ENCODE assay signal across 1 cellular context in the genomic region with DNA sequence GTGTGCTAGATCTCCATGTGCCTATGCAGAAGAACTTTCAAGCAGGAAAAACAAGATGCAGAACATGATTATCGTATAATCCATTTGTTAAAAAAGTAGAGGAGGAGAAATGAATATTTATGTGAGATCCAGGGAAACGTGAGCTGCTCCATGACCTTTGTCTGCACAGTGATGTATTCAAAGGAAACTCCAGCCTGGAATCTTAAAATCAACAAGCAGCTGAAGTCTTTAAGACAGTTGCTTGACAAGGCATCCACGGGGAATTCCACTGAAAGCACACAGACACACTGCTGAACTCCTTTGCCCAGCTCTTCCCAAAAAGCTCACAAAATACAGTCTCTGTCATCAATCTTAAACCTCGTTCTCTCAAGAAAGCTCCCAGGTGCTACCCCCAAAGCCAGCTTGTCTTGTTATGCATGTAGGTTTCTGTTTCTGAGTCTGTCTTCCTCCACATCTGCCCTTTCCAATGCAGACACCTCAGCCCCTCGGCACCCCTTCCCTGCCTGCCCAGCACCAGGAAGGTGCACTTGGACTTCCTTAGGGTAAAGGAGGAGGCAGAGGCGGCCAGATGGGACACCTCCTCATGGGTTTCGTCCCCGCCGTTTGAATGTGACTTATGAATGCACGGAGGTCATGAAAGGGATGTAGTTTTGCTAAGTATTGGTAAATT.
TF ChIP-seq lines count a peak whose summit lies in the region.

No MANE protein-coding gene starts in this region.

TF ChIP-seq in GM12878, 131 proteins besides CTCF, POLR2A, EP300 and RAD21 (continued from another document):
- TF ChIP-seq, protein P1, sequence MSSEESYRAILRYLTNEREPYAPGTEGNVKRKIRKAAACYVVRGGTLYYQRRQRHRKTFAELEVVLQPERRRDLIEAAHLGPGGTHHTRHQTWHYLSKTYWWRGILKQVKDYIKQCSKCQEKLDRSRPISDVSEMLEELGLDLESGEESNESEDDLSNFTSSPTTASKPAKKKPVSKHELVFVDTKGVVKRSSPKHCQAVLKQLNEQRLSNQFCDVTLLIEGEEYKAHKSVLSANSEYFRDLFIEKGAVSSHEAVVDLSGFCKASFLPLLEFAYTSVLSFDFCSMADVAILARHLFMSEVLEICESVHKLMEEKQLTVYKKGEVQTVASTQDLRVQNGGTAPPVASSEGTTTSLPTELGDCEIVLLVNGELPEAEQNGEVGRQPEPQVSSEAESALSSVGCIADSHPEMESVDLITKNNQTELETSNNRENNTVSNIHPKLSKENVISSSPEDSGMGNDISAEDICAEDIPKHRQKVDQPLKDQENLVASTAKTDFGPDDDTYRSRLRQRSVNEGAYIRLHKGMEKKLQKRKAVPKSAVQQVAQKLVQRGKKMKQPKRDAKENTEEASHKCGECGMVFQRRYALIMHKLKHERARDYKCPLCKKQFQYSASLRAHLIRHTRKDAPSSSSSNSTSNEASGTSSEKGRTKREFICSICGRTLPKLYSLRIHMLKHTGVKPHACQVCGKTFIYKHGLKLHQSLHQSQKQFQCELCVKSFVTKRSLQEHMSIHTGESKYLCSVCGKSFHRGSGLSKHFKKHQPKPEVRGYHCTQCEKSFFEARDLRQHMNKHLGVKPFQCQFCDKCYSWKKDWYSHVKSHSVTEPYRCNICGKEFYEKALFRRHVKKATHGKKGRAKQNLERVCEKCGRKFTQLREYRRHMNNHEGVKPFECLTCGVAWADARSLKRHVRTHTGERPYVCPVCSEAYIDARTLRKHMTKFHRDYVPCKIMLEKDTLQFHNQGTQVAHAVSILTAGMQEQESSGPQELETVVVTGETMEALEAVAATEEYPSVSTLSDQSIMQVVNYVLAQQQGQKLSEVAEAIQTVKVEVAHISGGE (CRISPR knock-in tag; IDR thresholded peaks at IDR 0.05), result no peak
- no peak for TF ChIP-seq JUND (IDR thresholded peaks at IDR 0.05; ENCODE audit: low read depth, low read length)
- no peak for TF ChIP-seq FOXK2 (IDR thresholded peaks at IDR 0.05)
- 0 out of 2 replicates have a peak, but pooled peaks have one; percentile 23 for TF ChIP-seq PAX5 (IDR thresholded peaks at IDR 0.05; ENCODE audit: borderline replicate concordance, low read depth, low read length)
- no peak for TF ChIP-seq FOS (IDR thresholded peaks at IDR 0.05; ENCODE audit: borderline replicate concordance, extremely low read depth, insufficient read length)
- TF ChIP-seq HDGF (IDR thresholded peaks at IDR 0.05), result 0 out of 2 replicates have a peak, but pooled peaks have one; percentile 18
- TF ChIP-seq ZNF622 (IDR thresholded peaks at IDR 0.05), result no peak
- TF ChIP-seq, protein P2, sequence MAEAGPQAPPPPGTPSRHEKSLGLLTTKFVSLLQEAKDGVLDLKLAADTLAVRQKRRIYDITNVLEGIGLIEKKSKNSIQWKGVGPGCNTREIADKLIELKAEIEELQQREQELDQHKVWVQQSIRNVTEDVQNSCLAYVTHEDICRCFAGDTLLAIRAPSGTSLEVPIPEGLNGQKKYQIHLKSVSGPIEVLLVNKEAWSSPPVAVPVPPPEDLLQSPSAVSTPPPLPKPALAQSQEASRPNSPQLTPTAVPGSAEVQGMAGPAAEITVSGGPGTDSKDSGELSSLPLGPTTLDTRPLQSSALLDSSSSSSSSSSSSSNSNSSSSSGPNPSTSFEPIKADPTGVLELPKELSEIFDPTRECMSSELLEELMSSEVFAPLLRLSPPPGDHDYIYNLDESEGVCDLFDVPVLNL (IDR thresholded peaks at IDR 0.05; ENCODE audit: low read depth, low read length), result no peak
- TF ChIP-seq, protein P3, sequence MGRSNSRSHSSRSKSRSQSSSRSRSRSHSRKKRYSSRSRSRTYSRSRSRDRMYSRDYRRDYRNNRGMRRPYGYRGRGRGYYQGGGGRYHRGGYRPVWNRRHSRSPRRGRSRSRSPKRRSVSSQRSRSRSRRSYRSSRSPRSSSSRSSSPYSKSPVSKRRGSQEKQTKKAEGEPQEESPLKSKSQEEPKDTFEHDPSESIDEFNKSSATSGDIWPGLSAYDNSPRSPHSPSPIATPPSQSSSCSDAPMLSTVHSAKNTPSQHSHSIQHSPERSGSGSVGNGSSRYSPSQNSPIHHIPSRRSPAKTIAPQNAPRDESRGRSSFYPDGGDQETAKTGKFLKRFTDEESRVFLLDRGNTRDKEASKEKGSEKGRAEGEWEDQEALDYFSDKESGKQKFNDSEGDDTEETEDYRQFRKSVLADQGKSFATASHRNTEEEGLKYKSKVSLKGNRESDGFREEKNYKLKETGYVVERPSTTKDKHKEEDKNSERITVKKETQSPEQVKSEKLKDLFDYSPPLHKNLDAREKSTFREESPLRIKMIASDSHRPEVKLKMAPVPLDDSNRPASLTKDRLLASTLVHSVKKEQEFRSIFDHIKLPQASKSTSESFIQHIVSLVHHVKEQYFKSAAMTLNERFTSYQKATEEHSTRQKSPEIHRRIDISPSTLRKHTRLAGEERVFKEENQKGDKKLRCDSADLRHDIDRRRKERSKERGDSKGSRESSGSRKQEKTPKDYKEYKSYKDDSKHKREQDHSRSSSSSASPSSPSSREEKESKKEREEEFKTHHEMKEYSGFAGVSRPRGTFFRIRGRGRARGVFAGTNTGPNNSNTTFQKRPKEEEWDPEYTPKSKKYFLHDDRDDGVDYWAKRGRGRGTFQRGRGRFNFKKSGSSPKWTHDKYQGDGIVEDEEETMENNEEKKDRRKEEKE (IDR thresholded peaks at IDR 0.05), result no peak
- TF ChIP-seq, protein P4, sequence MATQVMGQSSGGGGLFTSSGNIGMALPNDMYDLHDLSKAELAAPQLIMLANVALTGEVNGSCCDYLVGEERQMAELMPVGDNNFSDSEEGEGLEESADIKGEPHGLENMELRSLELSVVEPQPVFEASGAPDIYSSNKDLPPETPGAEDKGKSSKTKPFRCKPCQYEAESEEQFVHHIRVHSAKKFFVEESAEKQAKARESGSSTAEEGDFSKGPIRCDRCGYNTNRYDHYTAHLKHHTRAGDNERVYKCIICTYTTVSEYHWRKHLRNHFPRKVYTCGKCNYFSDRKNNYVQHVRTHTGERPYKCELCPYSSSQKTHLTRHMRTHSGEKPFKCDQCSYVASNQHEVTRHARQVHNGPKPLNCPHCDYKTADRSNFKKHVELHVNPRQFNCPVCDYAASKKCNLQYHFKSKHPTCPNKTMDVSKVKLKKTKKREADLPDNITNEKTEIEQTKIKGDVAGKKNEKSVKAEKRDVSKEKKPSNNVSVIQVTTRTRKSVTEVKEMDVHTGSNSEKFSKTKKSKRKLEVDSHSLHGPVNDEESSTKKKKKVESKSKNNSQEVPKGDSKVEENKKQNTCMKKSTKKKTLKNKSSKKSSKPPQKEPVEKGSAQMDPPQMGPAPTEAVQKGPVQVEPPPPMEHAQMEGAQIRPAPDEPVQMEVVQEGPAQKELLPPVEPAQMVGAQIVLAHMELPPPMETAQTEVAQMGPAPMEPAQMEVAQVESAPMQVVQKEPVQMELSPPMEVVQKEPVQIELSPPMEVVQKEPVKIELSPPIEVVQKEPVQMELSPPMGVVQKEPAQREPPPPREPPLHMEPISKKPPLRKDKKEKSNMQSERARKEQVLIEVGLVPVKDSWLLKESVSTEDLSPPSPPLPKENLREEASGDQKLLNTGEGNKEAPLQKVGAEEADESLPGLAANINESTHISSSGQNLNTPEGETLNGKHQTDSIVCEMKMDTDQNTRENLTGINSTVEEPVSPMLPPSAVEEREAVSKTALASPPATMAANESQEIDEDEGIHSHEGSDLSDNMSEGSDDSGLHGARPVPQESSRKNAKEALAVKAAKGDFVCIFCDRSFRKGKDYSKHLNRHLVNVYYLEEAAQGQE (IDR thresholded peaks at IDR 0.05; ENCODE audit: low read depth, low read length), result no peak
- peak; percentile 55; the same call in 1 of the 2 replicates for TF ChIP-seq IKZF1 (conservative IDR thresholded peaks at IDR 0.05)
- TF ChIP-seq, protein P5, sequence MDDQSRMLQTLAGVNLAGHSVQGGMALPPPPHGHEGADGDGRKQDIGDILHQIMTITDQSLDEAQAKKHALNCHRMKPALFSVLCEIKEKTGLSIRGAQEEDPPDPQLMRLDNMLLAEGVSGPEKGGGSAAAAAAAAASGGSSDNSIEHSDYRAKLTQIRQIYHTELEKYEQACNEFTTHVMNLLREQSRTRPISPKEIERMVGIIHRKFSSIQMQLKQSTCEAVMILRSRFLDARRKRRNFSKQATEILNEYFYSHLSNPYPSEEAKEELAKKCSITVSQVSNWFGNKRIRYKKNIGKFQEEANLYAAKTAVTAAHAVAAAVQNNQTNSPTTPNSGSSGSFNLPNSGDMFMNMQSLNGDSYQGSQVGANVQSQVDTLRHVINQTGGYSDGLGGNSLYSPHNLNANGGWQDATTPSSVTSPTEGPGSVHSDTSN (IDR thresholded peaks at IDR 0.05; ENCODE audit: insufficient replicate concordance, low read depth, low read length), result no peak
- peak; percentile 33; the same call in 1 of the 2 replicates for TF ChIP-seq YY1 (IDR thresholded peaks at IDR 0.05; ENCODE audit: low read depth, low read length)
- TF ChIP-seq TAF1 (IDR thresholded peaks at IDR 0.05; ENCODE audit: borderline replicate concordance, low read depth, low read length), result no peak
- TF ChIP-seq SREBF2 (IDR thresholded peaks at IDR 0.05; ENCODE audit: low read length), result no peak
- TF ChIP-seq, protein P6, sequence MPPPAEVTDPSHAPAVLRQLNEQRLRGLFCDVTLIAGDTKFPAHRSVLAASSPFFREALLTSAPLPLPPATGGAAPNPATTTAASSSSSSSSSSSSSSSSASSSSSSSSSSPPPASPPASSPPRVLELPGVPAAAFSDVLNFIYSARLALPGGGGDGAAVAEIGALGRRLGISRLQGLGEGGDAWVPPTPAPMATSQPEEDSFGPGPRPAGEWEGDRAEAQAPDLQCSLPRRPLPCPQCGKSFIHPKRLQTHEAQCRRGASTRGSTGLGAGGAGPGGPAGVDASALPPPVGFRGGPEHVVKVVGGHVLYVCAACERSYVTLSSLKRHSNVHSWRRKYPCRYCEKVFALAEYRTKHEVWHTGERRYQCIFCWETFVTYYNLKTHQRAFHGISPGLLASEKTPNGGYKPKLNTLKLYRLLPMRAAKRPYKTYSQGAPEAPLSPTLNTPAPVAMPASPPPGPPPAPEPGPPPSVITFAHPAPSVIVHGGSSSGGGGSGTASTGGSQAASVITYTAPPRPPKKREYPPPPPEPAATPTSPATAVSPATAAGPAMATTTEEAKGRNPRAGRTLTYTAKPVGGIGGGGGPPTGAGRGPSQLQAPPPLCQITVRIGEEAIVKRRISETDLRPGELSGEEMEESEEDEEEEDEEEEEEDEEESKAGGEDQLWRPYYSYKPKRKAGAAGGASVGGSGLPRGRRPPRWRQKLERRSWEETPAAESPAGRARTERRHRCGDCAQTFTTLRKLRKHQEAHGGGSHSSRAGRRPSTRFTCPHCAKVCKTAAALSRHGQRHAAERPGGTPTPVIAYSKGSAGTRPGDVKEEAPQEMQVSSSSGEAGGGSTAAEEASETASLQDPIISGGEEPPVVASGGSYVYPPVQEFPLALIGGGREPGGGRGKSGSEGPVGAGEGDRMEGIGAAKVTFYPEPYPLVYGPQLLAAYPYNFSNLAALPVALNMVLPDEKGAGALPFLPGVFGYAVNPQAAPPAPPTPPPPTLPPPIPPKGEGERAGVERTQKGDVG (CRISPR knock-in tag; IDR thresholded peaks at IDR 0.05), result no peak
- TF ChIP-seq TCF3 (IDR thresholded peaks at IDR 0.05; ENCODE audit: borderline replicate concordance, insufficient read depth, low read depth, low read length), result 0 out of 2 replicates have a peak, but pooled peaks have one; percentile 31
- no peak for TF ChIP-seq CHD1 (IDR thresholded peaks at IDR 0.05; ENCODE audit: low read depth, low read length)
